Comparison of ENCODE assay signal across 13 cellular contexts in the genomic region with DNA sequence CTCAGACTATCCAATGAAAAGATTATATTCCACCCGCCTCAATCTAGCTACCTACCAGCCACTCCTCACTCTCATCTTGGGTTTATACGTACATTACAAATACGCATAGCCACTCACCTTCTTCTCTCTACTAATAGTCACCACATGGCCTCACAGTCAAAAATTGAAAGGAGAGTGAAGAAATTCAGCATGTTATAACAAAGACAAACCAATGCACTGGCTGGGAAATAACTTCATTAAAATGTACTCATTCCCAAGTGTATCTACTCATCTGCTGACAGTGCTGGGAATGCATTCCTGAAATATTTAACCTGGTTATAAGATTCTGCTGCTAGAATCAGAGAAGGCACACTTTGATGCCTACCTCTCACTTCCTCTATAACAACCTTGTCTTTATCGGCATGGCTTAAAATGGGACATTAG. TPM values are rescaled to one million over a fixed set of nuclear protein-coding genes. Genes with fewer than 3 reads are reported as not detected.
DNase-seq lines count a peak whose midpoint lies in the region; ATAC-seq, FAIRE-seq and TF ChIP-seq lines count a peak whose summit lies in the region.
"Had no signal": no experiment of that assay in that cellular context is flagged by ENCODE, and none has a peak within 500 bp of the region (broad histone marks: within the 10 kb centered on the region; RNA-seq: fewer than 3 reads in every experiment).

No MANE protein-coding gene starts in this region.

- CTCF ChIA-PET in HepG2 (lab: Yijun Ruan, JAX; ENCODE audit: low intra/inter-chr PET ratio, low total read pairs) = no interaction called here

- no TSS peak for BruUV-seq in HepG2 (replicated peaks; lab: Mats Ljungman, UMichigan)

- no peaks in the 10 kb centered on the region for H3K27me3 Mint-ChIP-seq in astrocyte (ENCODE audit: low read depth, unreplicated experiment)
- H3K27me3 Mint-ChIP-seq: activated naive CD4-positive, alpha-beta T cell treated with anti-CD3 and anti-CD28 coated beads, Interleukin-2, amount 10 ng/mL, durations not matched to agents 7 days and 5 days had no signal

- in situ Hi-C loops in HepG2 (cut with HindIII; ENCODE audit: extremely low pct_ligation_motif_present, low pct_unique_long_range_greater_than_20kb) = no loop called here

- intact Hi-C loops in HepG2 (cut with micrococcal nuclease; ENCODE audit: unreplicated experiment) = no loop called here
- intact Hi-C loops in right lobe of liver (cut with DNase I) = no loop called here

- H4K20me1 ChIP-seq in HepG2 (ENCODE audit: insufficient read depth, low read length) (peaks cover 21% of the 10 kb centered on the region), astrocyte (ENCODE audit: insufficient read depth, low read length) (peaks cover 90% of the 10 kb centered on the region)

- no peak for TF ChIP-seq POLR2A in HepG2 (IDR thresholded peaks at IDR 0.05; ENCODE audit: insufficient read depth in 1 of 2, low read depth in 2 of 2, low read length in 2 of 2)
- no peak for TF ChIP-seq POLR2A in right lobe of liver (IDR thresholded peaks at IDR 0.05)

- H3K4me1 ChIP-seq in HepG2 (ENCODE audit: insufficient read depth, low read length) (peaks cover 91% of the 10 kb centered on the region), right lobe of liver (peaks cover 0 to 44% (median 3%) of the 10 kb centered on the region in 4 donors), astrocyte (ENCODE audit: insufficient read depth, low read length) (peaks cover 3% of the 10 kb centered on the region)
- H3K4me1 ChIP-seq: prostate gland had no signal

- no peak for TF ChIP-seq RAD21 in HepG2 (CRISPR knock-in tag; IDR thresholded peaks at IDR 0.05)

- peak overlapping the region; percentile 87 for H3K27ac Mint-ChIP-seq in astrocyte (ENCODE audit: unreplicated experiment)
- H3K27ac Mint-ChIP-seq: activated naive CD4-positive, alpha-beta T cell treated with anti-CD3 and anti-CD28 coated beads, Interleukin-2, amount 10 ng/mL, durations not matched to agents 7 days and 5 days had no signal

- H3K27me3 ChIP-seq in HepG2 (ENCODE audit: control insufficient read depth in 1 of 2, insufficient read depth in 2 of 2, low read length in 2 of 2) = no peaks in the 10 kb centered on the region
- H3K27me3 ChIP-seq in right lobe of liver = no peaks in the 10 kb centered on the region
- no peaks in the 10 kb centered on the region for H3K27me3 ChIP-seq in astrocyte (ENCODE audit: insufficient read depth, low read length)
- H3K27me3 ChIP-seq in layer of hippocampus (ENCODE audit: control insufficient read depth, insufficient read depth, low read length) = no peaks in the 10 kb centered on the region
- H3K27me3 ChIP-seq: thyroid gland had no signal

- no peak overlapping the region for H3K4me3 Mint-ChIP-seq in astrocyte (ENCODE audit: unreplicated experiment)
- H3K4me3 Mint-ChIP-seq: activated naive CD4-positive, alpha-beta T cell treated with anti-CD3 and anti-CD28 coated beads, Interleukin-2, amount 10 ng/mL, durations not matched to agents 7 days and 5 days had no signal

- peaks cover 50% of the 10 kb centered on the region for H3K4me1 Mint-ChIP-seq in astrocyte (ENCODE audit: low read depth, unreplicated experiment)

- no peak for TF ChIP-seq CTCF in HepG2 (CRISPR knock-in tag; IDR thresholded peaks at IDR 0.05)
- TF ChIP-seq CTCF in right lobe of liver (IDR thresholded peaks at IDR 0.05) = no peak
- TF ChIP-seq CTCF in astrocyte (IDR thresholded peaks at IDR 0.05; ENCODE audit: insufficient read depth, low read depth, low read length) = no peak

- H3K4me3 ChIP-seq in HepG2 (replicated peaks in 1 of 3; ENCODE audit: insufficient read depth in 1 of 3, low read depth in 2 of 3, low read length in 3 of 3) = no peak overlapping the region
- no peak overlapping the region for H3K4me3 ChIP-seq in right lobe of liver
- H3K4me3 ChIP-seq in astrocyte (ENCODE audit: insufficient read depth, low read depth, low read length) = no peak overlapping the region
- H3K4me3 ChIP-seq: prostate gland, thyroid gland had no signal

- peaks cover 7% of the 10 kb centered on the region for H3K36me3 Mint-ChIP-seq in astrocyte (ENCODE audit: low read depth, unreplicated experiment)

- H3K4me2 ChIP-seq in HepG2 (ENCODE audit: low read depth, low read length) = peak overlapping the region; percentile 41; the same call in 1 of the 2 replicates
- no peak overlapping the region for H3K4me2 ChIP-seq in astrocyte (ENCODE audit: low read length)

- H3K9me3 ChIP-seq in HepG2 (ENCODE audit: low read length) (no peaks in the 10 kb centered on the region), right lobe of liver (no peaks in the 10 kb centered on the region), astrocyte (ENCODE audit: insufficient read depth, low read depth, low read length) (no peaks in the 10 kb centered on the region)
- H3K9me3 ChIP-seq: prostate gland, thyroid gland had no signal

- H3K36me3 ChIP-seq in HepG2 (replicated peaks in 1 of 2; ENCODE audit: control insufficient read depth in 1 of 2, insufficient read depth in 2 of 2, low read length in 2 of 2) = no peaks in the 10 kb centered on the region; a peak in 1 of 5 replicates
- H3K36me3 ChIP-seq in right lobe of liver = no peaks in the 10 kb centered on the region
- no peaks in the 10 kb centered on the region for H3K36me3 ChIP-seq in astrocyte (ENCODE audit: insufficient read depth, low read length)
- H3K36me3 ChIP-seq: prostate gland, thyroid gland had no signal

- peaks cover 99% of the 10 kb centered on the region for H3K79me2 ChIP-seq in HepG2 (ENCODE audit: insufficient read depth, low read length)
- peaks cover 100% of the 10 kb centered on the region for H3K79me2 ChIP-seq in astrocyte (ENCODE audit: insufficient read depth, low read length)

- WGBS in HepG2 (ENCODE audit: low lambda C conversion rate) = 93% methylated on average over 4 of the region's 4 CpGs
- WGBS in right lobe of liver (ENCODE audit: insufficient coverage, low coverage, low lambda C conversion rate, missing lambda C conversion rate) = 88% methylated on average over 4 of the region's 4 CpGs

- no peak overlapping the region for H2AFZ ChIP-seq in HepG2 (ENCODE audit: low read length)
- H2AFZ ChIP-seq in astrocyte (ENCODE audit: low read depth, low read length) = no peak overlapping the region

- ATAC-seq in HepG2 = no peak
- no peak for ATAC-seq in right lobe of liver
- no peak for ATAC-seq in GM21423 (IDR thresholded peaks at IDR 0.05; ENCODE audit: unreplicated experiment)
- no peak for ATAC-seq in HG02885 (IDR thresholded peaks at IDR 0.05; ENCODE audit: poor library complexity, unreplicated experiment)

- no peaks in the 10 kb centered on the region for H3K9me3 Mint-ChIP-seq in astrocyte (ENCODE audit: unreplicated experiment)
- H3K9me3 Mint-ChIP-seq: activated naive CD4-positive, alpha-beta T cell treated with anti-CD3 and anti-CD28 coated beads, Interleukin-2, amount 10 ng/mL, durations not matched to agents 7 days and 5 days had no signal

- H3K9ac ChIP-seq in HepG2 (ENCODE audit: insufficient read depth, low read depth, low read length) (no peak overlapping the region; the same call in 1 of the 2 replicates), astrocyte (ENCODE audit: low read length) (no peak overlapping the region)

- DNase-seq in HepG2 (ENCODE audit: low spot score) = peak; percentile 31
- DNase-seq in right lobe of liver = no peak
- no peak for DNase-seq in astrocyte (ENCODE audit: low read depth)
- no peak for DNase-seq in SW480 (ENCODE audit: low spot score)
- DNase-seq in OCI-M2 (lab: John Stamatoyannopoulos, UW; ENCODE audit: unreplicated experiment) = no peak
- DNase-seq: activated naive CD4-positive, alpha-beta T cell treated with anti-CD3 and anti-CD28 coated beads, Interleukin-2, amount 10 ng/mL, durations not matched to agents 7 days and 5 days; NCI-H1694; NCI-H526 treated with DMSO at 0.1 percent for 48 hours; thyroid gland had no signal

- TF ChIP-seq EP300 in HepG2 (IDR thresholded peaks at IDR 0.05; ENCODE audit: low read depth in 2 of 2, low read length in 2 of 2) (no peak), HepG2 (CRISPR knock-in tag; IDR thresholded peaks at IDR 0.05; ENCODE audit: borderline replicate concordance) (no peak)

- H3K27ac ChIP-seq in HepG2 (ENCODE audit: extremely low read length, insufficient read depth, low read length) (peak overlapping the region; percentile 71), right lobe of liver (no peak overlapping the region), astrocyte (ENCODE audit: low read depth, low read length) (no peak overlapping the region), layer of hippocampus (ENCODE audit: low read depth, low read length) (peak overlapping the region; percentile 66)
- H3K27ac ChIP-seq: prostate gland, thyroid gland had no signal

- FAIRE-seq in HepG2 (lab: Jason Lieb, UNC) (no peak), astrocyte (lab: Jason Lieb, UNC) (no peak)

- POLR2A ChIA-PET in HepG2 (lab: Yijun Ruan, JAX) = interaction anchor here (1.8 kb wide), 1 partner anchor 11 kb away, joined by 4 read pairs; no protein-coding TSS in a partner anchor

RNA-seq across cellular contexts. Expression of a gene that starts 6.5 kb away (rescaled TPM):
- 51.7 and 66.7 TPM in 2 replicates for total RNA-seq in HepG2 (2016; rRNA removed; fragmentation: Illumina TruSeq; extraction: Trizol)
- total RNA-seq in HepG2 (2016; cell fraction: cytosol; rRNA removed; fragmentation: Illumina TruSeq; extraction: Trizol; ENCODE audit: low read depth) = 15.4 and 16.6 TPM in 2 replicates
- 59.1 and 68.6 TPM in 2 replicates for total RNA-seq in HepG2 (2016; cell fraction: insoluble cytoplasmic fraction; rRNA removed; fragmentation: Illumina TruSeq; extraction: Trizol)
- total RNA-seq in HepG2 (2016; cell fraction: membrane; rRNA removed; fragmentation: Illumina TruSeq; extraction: Trizol) = 32.4 and 36.1 TPM in 2 replicates
- total RNA-seq in HepG2 (2016; cell fraction: nucleus; rRNA removed; fragmentation: Illumina TruSeq; extraction: Trizol) = 95.4 and 114 TPM in 2 replicates
- 13.5 and 17.7 TPM in 2 replicates for polyA plus RNA-seq in HepG2 (2011; rRNA removed)
- polyA plus RNA-seq in HepG2 (2011; cell fraction: cytosol; rRNA removed) = 5.6 and 9.2 TPM in 2 replicates
- 12.6 and 17.0 TPM in 2 replicates for polyA plus RNA-seq in HepG2 (2011; cell fraction: nucleus; rRNA removed)
- polyA plus RNA-seq in HepG2 (2012) = 23.8 and 26.0 TPM in 2 replicates
- 6.2 and 6.9 TPM in 2 replicates for polyA plus RNA-seq in HepG2 (2016; cell fraction: cytosol; fragmentation: Illumina TruSeq; extraction: Trizol; ENCODE audit: low read depth)
- 40.2 and 44.0 TPM in 2 replicates for polyA plus RNA-seq in HepG2 (2016; cell fraction: insoluble cytoplasmic fraction; fragmentation: Illumina TruSeq; extraction: Trizol; ENCODE audit: low read depth)
- 11.7 and 13.7 TPM in 2 replicates for polyA plus RNA-seq in HepG2 (2016; cell fraction: membrane; fragmentation: Illumina TruSeq; extraction: Trizol; ENCODE audit: low read depth)
- 40.4 and 40.6 TPM in 2 replicates for polyA plus RNA-seq in HepG2 (2016; cell fraction: nucleus; fragmentation: Illumina TruSeq; extraction: Trizol; ENCODE audit: insufficient read depth, low read depth)
- 36.3 and 49.9 TPM in 2 replicates for polyA minus RNA-seq in HepG2 (2011; rRNA and poly(A)+ RNA removed; ENCODE audit: low replicate concordance)
- polyA minus RNA-seq in HepG2 (2011; cell fraction: cytosol; rRNA and poly(A)+ RNA removed) = 31.6 and 42.4 TPM in 2 replicates
- polyA minus RNA-seq in HepG2 (2011; cell fraction: nucleus; rRNA and poly(A)+ RNA removed) = 239 and 242 TPM in 2 replicates
- 10 to 100 TPM; 19.3 to 26.9 (median 19.9) TPM for total RNA-seq in right lobe of liver
- 65.5 and 76.5 TPM in 2 replicates for total RNA-seq in astrocyte

Comparison
In these comparisons a context has a peak if more than half of its experiments do, and no peak if none do; other contexts are left out.
1. H3K27ac ChIP-seq: peak in HepG2 (single experiment) and layer of hippocampus (single experiment); none in right lobe of liver (0 of 3) and astrocyte (single experiment).